Comparison of ENCODE assay signal across 21 cellular contexts in the genomic region with DNA sequence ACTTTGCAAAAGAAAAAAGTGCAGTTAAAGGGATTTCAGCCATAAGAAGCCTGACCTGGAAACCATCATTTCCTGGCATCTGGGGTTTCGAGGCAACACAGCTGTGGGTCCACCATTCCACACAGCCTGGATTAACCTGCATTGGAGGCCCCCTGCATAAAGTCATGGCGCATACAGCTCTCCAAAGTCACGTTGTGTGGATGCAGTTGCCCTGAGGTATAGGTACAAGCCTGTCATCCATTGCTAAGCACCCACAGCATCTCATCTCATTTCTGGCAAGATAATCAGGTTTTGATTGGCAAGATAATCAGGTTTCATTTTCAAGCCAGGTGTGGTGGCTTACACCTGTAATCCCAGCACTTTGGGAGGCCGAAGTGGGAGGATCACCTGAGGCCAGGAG. TPM values are rescaled to one million over a fixed set of nuclear protein-coding genes. Genes with fewer than 3 reads are reported as not detected.
DNase-seq lines count a peak whose midpoint lies in the region; ATAC-seq, FAIRE-seq and TF ChIP-seq lines count a peak whose summit lies in the region.
"Had no signal": no experiment of that assay in that cellular context is flagged by ENCODE, and none has a peak within 500 bp of the region (broad histone marks: within the 10 kb centered on the region; RNA-seq: fewer than 3 reads in every experiment).

No MANE protein-coding gene starts in this region.

- H3K27ac ChIP-seq in OCI-LY7 (ENCODE audit: low read depth, low read length, poor library complexity, severe bottlenecking) (peak overlapping the region; percentile 52), GM12878 (ENCODE audit: control insufficient read depth, insufficient read depth) (no peak overlapping the region)
- H3K27ac ChIP-seq: ascending aorta, esophagus muscularis mucosa, PC-9, sigmoid colon had no signal

- in situ Hi-C loops in GM12878 (cut with MboI), result no loop called here

- H3K27ac Mint-ChIP-seq in stimulated activated memory B cell treated with anti-CD40 and anti-IgM and Interleukin-4, amounts not matched to agents 10 μg/mL and 1 μg/mL and 100 μg/mL, for 72 hours, result peak overlapping the region; percentile 92

- H3K79me2 ChIP-seq in OCI-LY7 (ENCODE audit: insufficient read depth, low read depth, low read length) (no peaks in the 10 kb centered on the region), GM12878 (ENCODE audit: control insufficient read depth, insufficient read depth, low read length) (no peaks in the 10 kb centered on the region)

- H2AFZ ChIP-seq in OCI-LY7 (ENCODE audit: low read length) (peak overlapping the region; percentile 84; the same call in 1 of the 2 replicates), GM12878 (ENCODE audit: control insufficient read depth, low read depth, low read length) (no peak overlapping the region)
- H2AFZ ChIP-seq: PC-9 had no signal

- peak overlapping the region; percentile 75 for H3K4me3 Mint-ChIP-seq in stimulated activated memory B cell treated with anti-CD40 and anti-IgM and Interleukin-4, amounts not matched to agents 10 μg/mL and 1 μg/mL and 100 μg/mL, for 72 hours

- SMC1A ChIA-PET in GM12878 (lab: Charles Lee; ENCODE audit: uncharacterized antibody, unreplicated experiment), result interaction anchor here (0.7 to 20.8 kb wide), 7 partner anchors 10 to 90 kb away, joined by 3 to 415 read pairs (median 5); partner anchors contain the start of gene TAGAP

- peak; percentile 44 for FAIRE-seq in GM12878 (lab: Jason Lieb, UNC)
- FAIRE-seq: H1, islet of Langerhans had no signal

- no peaks in the 10 kb centered on the region for H3K27me3 ChIP-seq in GM12878 (replicated peaks in 1 of 2; ENCODE audit: control insufficient read depth in 2 of 2, insufficient read depth in 2 of 2, low read length in 1 of 2)
- H3K27me3 ChIP-seq: ascending aorta, sigmoid colon had no signal

- POLR2A ChIA-PET in OCI-LY7 (lab: Charles Lee), result interaction anchor here (0.7 to 0.9 kb wide), 2 partner anchors 51 to 55 kb away, joined by 3 to 5 read pairs; partner anchors contain the start of gene TAGAP
- POLR2A ChIA-PET in GM12878 (lab: Charles Lee), result interaction anchor here (0.6 to 2.7 kb wide), 4 partner anchors 19 to 285 kb away, joined by 3 to 17 read pairs (median 5); partner anchors contain the start of gene TAGAP

- TF ChIP-seq RAD21 in GM12878 (IDR thresholded peaks at IDR 0.05; ENCODE audit: insufficient read depth, low read depth, low read length), result no peak

- 95% methylated on average over 4 of the region's 4 CpGs for WGBS in GM12878 (ENCODE audit: insufficient coverage, insufficient replicate concordance, low lambda C conversion rate, missing lambda C conversion rate)

- H3K36me3 ChIP-seq in OCI-LY7 (ENCODE audit: insufficient read depth, low read length), result no peaks in the 10 kb centered on the region
- no peaks in the 10 kb centered on the region for H3K36me3 ChIP-seq in GM12878 (ENCODE audit: control insufficient read depth in 2 of 2, insufficient read depth in 2 of 2, low read length in 1 of 2)
- H3K36me3 ChIP-seq: ascending aorta, esophagus muscularis mucosa, sigmoid colon had no signal

- H3K9ac ChIP-seq in GM12878 (ENCODE audit: control insufficient read depth, insufficient read depth, low read length), result no peak overlapping the region

- no peaks in the 10 kb centered on the region for H3K9me3 ChIP-seq in OCI-LY7 (ENCODE audit: low read length)
- H3K9me3 ChIP-seq in GM12878 (replicated peaks; ENCODE audit: control insufficient read depth, insufficient read depth, low read length), result no peaks in the 10 kb centered on the region
- H3K9me3 ChIP-seq: ascending aorta, Caco-2, esophagus muscularis mucosa, sigmoid colon had no signal

- RAD21 ChIA-PET in GM12878 (lab: Charles Lee; ENCODE audit: unreplicated experiment), result interaction anchor here (0.7 to 10.1 kb wide), 10 partner anchors 19 to 873 kb away, joined by 3 to 87 read pairs (median 4); partner anchors contain the start of gene TAGAP

- no peaks in the 10 kb centered on the region for H3K36me3 Mint-ChIP-seq in stimulated activated memory B cell treated with anti-CD40 and anti-IgM and Interleukin-4, amounts not matched to agents 10 μg/mL and 1 μg/mL and 100 μg/mL, for 72 hours

- H3K4me1 ChIP-seq in OCI-LY7 (ENCODE audit: insufficient read depth, low read length, poor library complexity, severe bottlenecking) (peaks cover 91% of the 10 kb centered on the region), GM12878 (ENCODE audit: control insufficient read depth, insufficient read depth, low read length) (peaks cover 15% of the 10 kb centered on the region)
- H3K4me1 ChIP-seq: ascending aorta, Caco-2 had no signal

- ATAC-seq in GM12878, result no peak
- no peak for ATAC-seq in stimulated activated memory B cell treated with anti-CD40 and anti-IgM and Interleukin-4, amounts not matched to agents 10 μg/mL and 1 μg/mL and 100 μg/mL, for 72 hours
- ATAC-seq: SK-N-SH treated with all-trans-retinoic acid at 6 μM for 48 hours had no signal

- no peak for TF ChIP-seq CTCF in OCI-LY7 (conservative IDR thresholded peaks at IDR 0.05; ENCODE audit: low read length)
- TF ChIP-seq CTCF in GM12878 (IDR thresholded peaks at IDR 0.05 in 2 of 3, conservative IDR thresholded peaks at IDR 0.05 in 1 of 3; ENCODE audit: control insufficient read depth in 2 of 3, extremely low read depth in 1 of 3, insufficient read depth in 1 of 3, low read depth in 3 of 3, low read length in 3 of 3), result no peak

- no peaks in the 10 kb centered on the region for H4K20me1 ChIP-seq in OCI-LY7 (ENCODE audit: insufficient read depth, low read length)
- no peaks in the 10 kb centered on the region for H4K20me1 ChIP-seq in GM12878 (ENCODE audit: control insufficient read depth, insufficient read depth)

- DNase-seq in activated CD8-positive, alpha-beta memory T cell treated with anti-CD3 and anti-CD28 coated beads for 24 hours, result peak; percentile 63
- DNase-seq in activated CD8-positive, alpha-beta memory T cell treated with anti-CD3 and anti-CD28 coated beads, Interleukin-2, amount 50 U/mL, for 4 hours, result no peak
- no peak for DNase-seq in OCI-LY7 (ENCODE audit: low spot score)
- DNase-seq in GM12878 (ENCODE audit: low read depth, low spot score), result no peak
- DNase-seq in NCI-H526 (lab: John Stamatoyannopoulos, UW), result no peak
- no peak for DNase-seq in A172 (ENCODE audit: low spot score)
- no peak for DNase-seq in AG08396 (ENCODE audit: low spot score)
- DNase-seq: Caco-2, cortex of kidney, NCI-H1930, NCI-H510A, occipital lobe, PC-9, sigmoid colon had no signal

- no peak overlapping the region for H3K4me3 ChIP-seq in OCI-LY7 (ENCODE audit: low read depth, low read length, poor library complexity, severe bottlenecking)
- no peak overlapping the region for H3K4me3 ChIP-seq in GM12878
- H3K4me3 ChIP-seq: ascending aorta, esophagus muscularis mucosa, PC-9, sigmoid colon had no signal

- H3K9me3 Mint-ChIP-seq in stimulated activated memory B cell treated with anti-CD40 and anti-IgM and Interleukin-4, amounts not matched to agents 10 μg/mL and 1 μg/mL and 100 μg/mL, for 72 hours, result no peaks in the 10 kb centered on the region

- no peak for TF ChIP-seq EP300 in GM12878 (IDR thresholded peaks at IDR 0.05; ENCODE audit: borderline replicate concordance in 1 of 2, control insufficient read depth in 1 of 2, low read depth in 2 of 2, low read length in 2 of 2)

- no peak for TF ChIP-seq POLR2A in GM12878 (IDR thresholded peaks at IDR 0.05; ENCODE audit: low read depth, low read length)

- intact Hi-C loops in OCI-LY7 (cut with micrococcal nuclease; ENCODE audit: unreplicated experiment) (no loop called here), GM12878 (cut with micrococcal nuclease; ENCODE audit: unreplicated experiment) (no loop called here)

- no peaks in the 10 kb centered on the region for H3K27me3 Mint-ChIP-seq in stimulated activated memory B cell treated with anti-CD40 and anti-IgM and Interleukin-4, amounts not matched to agents 10 μg/mL and 1 μg/mL and 100 μg/mL, for 72 hours

- no peaks in the 10 kb centered on the region for H3K9me2 ChIP-seq in OCI-LY7 (ENCODE audit: insufficient read depth, low read length)

- CTCF ChIA-PET in OCI-LY7 (lab: Charles Lee; ENCODE audit: unreplicated experiment), result interaction anchor here (1.3 kb wide), 1 partner anchor 55 kb away, joined by 3 read pairs; the partner anchor contains the start of gene TAGAP
- CTCF ChIA-PET in GM12878 (lab: Yijun Ruan, JAX), result interaction anchor here (0.6 to 19.5 kb wide), 6 partner anchors 10 to 91 kb away, joined by 3 to 631 read pairs (median 6); partner anchors contain the start of gene TAGAP

- H3K4me1 Mint-ChIP-seq in stimulated activated memory B cell treated with anti-CD40 and anti-IgM and Interleukin-4, amounts not matched to agents 10 μg/mL and 1 μg/mL and 100 μg/mL, for 72 hours, result peaks cover 92% of the 10 kb centered on the region

- BruUV-seq in OCI-LY7 (replicated peaks; lab: Mats Ljungman, UMichigan) (no TSS peak), GM12878 (replicated peaks; lab: Mats Ljungman, UMichigan) (no TSS peak)

- H3K4me2 ChIP-seq in OCI-LY7 (ENCODE audit: low read length) (peak overlapping the region; percentile 57), GM12878 (ENCODE audit: control insufficient read depth, insufficient read depth) (no peak overlapping the region)
- H3K4me2 ChIP-seq: PC-9 had no signal

TF ChIP-seq in GM12878, 131 proteins besides CTCF, POLR2A, EP300 and RAD21 (continues in another document):
- TF ChIP-seq SIN3A (IDR thresholded peaks at IDR 0.05; ENCODE audit: low read depth, low read length), result no peak
- no peak for TF ChIP-seq HDAC6 (IDR thresholded peaks at IDR 0.05; ENCODE audit: unreplicated experiment)
- TF ChIP-seq MEF2A (IDR thresholded peaks at IDR 0.05; ENCODE audit: insufficient read depth, low read depth, low read length), result no peak
- TF ChIP-seq PML (IDR thresholded peaks at IDR 0.05; ENCODE audit: low read length), result no peak

RNA-seq across cellular contexts. Expression of gene TAGAP, which starts 54.5 kb away (rescaled TPM):
- 25.4 and 30.7 TPM in 2 replicates for total RNA-seq in OCI-LY7 (2014; rRNA removed; shearing (Covaris generic))
- 22.7 and 23.6 TPM in 2 replicates for total RNA-seq in OCI-LY7 (2022)
- 12.4 and 13.6 TPM in 2 replicates for total RNA-seq in GM12878 (2013; cell fraction: nucleolus; rRNA removed)
- total RNA-seq in GM12878 (2014; rRNA removed), result 27.4 and 30.8 TPM in 2 replicates
- 22.7 and 25.2 TPM in 2 replicates for total RNA-seq in GM12878 (2014; rRNA removed; fragmentation: Illumina TruSeq; extraction: Trizol)
- 27.2 and 28.8 TPM in 2 replicates for total RNA-seq in GM12878 (2021)
- polyA plus RNA-seq in GM12878 (2011; ENCODE audit: low read depth), result 1.7 TPM
- polyA plus RNA-seq in GM12878 (2011; rRNA removed), result 12.8 and 15.1 TPM in 2 replicates
- 12.5 and 13.0 TPM in 2 replicates for polyA plus RNA-seq in GM12878 (2011; cell fraction: cytosol; rRNA removed)
- polyA plus RNA-seq in GM12878 (2011; cell fraction: nucleus; rRNA removed), result 23.6 and 25.2 TPM in 2 replicates
- polyA plus RNA-seq in GM12878 (2012), result 1.5 and 3.0 TPM in 2 replicates
- polyA plus RNA-seq in GM12878 (2014; fragmentation: Illumina TruSeq; extraction: Trizol), result 25.5 and 36.9 TPM in 2 replicates
- polyA plus RNA-seq in GM12878 (2014; fragmentation: Nextera tagmentation; extraction: Ambion mirVana), result 1 to 10 TPM; 5.3 to 5.4 TPM
- 20.0 and 23.1 TPM in 2 replicates for polyA plus RNA-seq in GM12878 (2014; rRNA removed)
- 10 to 100 TPM in 1 of 2 experiments, 1 to 10 TPM in 1; 9.5 to 11.2 TPM for polyA plus RNA-seq in GM12878 (2016; fragmentation: Nextera tagmentation; extraction: Ambion mirVana)
- 32.5 and 38.9 TPM in 2 replicates for polyA minus RNA-seq in GM12878 (2011; rRNA and poly(A)+ RNA removed)
- polyA minus RNA-seq in GM12878 (2011; cell fraction: cytosol; rRNA and poly(A)+ RNA removed), result 11.0 and 12.5 TPM in 2 replicates
- polyA minus RNA-seq in GM12878 (2011; cell fraction: nucleus; rRNA and poly(A)+ RNA removed), result 24.4 and 26.3 TPM in 2 replicates
- total RNA-seq in A172 (2014; rRNA removed; shearing (Covaris generic)), result not detected in 2 replicates
- total RNA-seq: Caco-2, H1, MCF 10A, PC-9 had no signal
- polyA plus RNA-seq: H1 had no signal

Comparison
In these comparisons a context has a peak if more than half of its experiments do, and no peak if none do; other contexts are left out.
1. RNA of gene TAGAP, which starts 54.5 kb away (total RNA-seq): 22.7 to 30.7 TPM in OCI-LY7 and 12.4 to 30.8 TPM in GM12878; not detected in A172; every median in the first group is over 10 times any median in the second.